ENCODE assay signal across 10 cellular contexts in genomic region chr17:7235693-7236665, GRCh38. TPM values are rescaled to one million over a fixed set of nuclear protein-coding genes. Genes with fewer than 3 reads are reported as not detected.
DNase-seq lines count a peak whose midpoint lies in the region; ATAC-seq and TF ChIP-seq lines count a peak whose summit lies in the region.
"Had no signal": no experiment of that assay in that cellular context is flagged by ENCODE, and none has a peak within 500 bp of the region (broad histone marks: within the 10 kb centered on the region; RNA-seq: fewer than 3 reads in every experiment).

No MANE protein-coding gene starts in this region.

- ATAC-seq in left ventricle myocardium superior (no peak), left cardiac atrium (no peak), GM19395 (IDR thresholded peaks at IDR 0.05; ENCODE audit: unreplicated experiment) (no peak), omental fat pad (ENCODE audit: low FRiP score) (no peak)
- ATAC-seq: right cardiac atrium had no signal

- H3K4me3 Mint-ChIP-seq in activated CD4-positive, alpha-beta memory T cell treated with anti-CD3 and anti-CD28 coated beads, Interleukin-2, amount 10 ng/mL, durations not matched to agents 7 days and 5 days = peak overlapping the region; percentile 1
- H3K4me3 Mint-ChIP-seq in glutamatergic neuron (ENCODE audit: unreplicated experiment) = peak overlapping the region; percentile 87
- H3K4me3 Mint-ChIP-seq in type B pancreatic cell = peak overlapping the region; percentile 100

- POLR2A ChIA-PET in activated CD4-positive, alpha-beta memory T cell treated with anti-CD3 and anti-CD28 coated beads, Interleukin-2, amount 10 ng/mL, durations not matched to agents 7 days and 5 days (lab: Charles Lee) = interaction anchor here (0.9 to 9.1 kb wide), 6 partner anchors 15 to 72 kb away, joined by 3 to 100 read pairs (median 6); partner anchors contain the start of genes ACADVL, CTDNEP1 and DLG4

- H3K9me3 Mint-ChIP-seq in activated CD4-positive, alpha-beta memory T cell treated with anti-CD3 and anti-CD28 coated beads, Interleukin-2, amount 10 ng/mL, durations not matched to agents 7 days and 5 days = no peaks in the 10 kb centered on the region
- peaks cover 30% of the 10 kb centered on the region for H3K9me3 Mint-ChIP-seq in glutamatergic neuron (ENCODE audit: unreplicated experiment)
- H3K9me3 Mint-ChIP-seq in type B pancreatic cell = no peaks in the 10 kb centered on the region

- intact Hi-C loops in left ventricle myocardium superior (cut with micrococcal nuclease) (no loop called here), left cardiac atrium (cut with DNase I) (no loop called here)

- DNase-seq in left ventricle myocardium superior (peak; percentile 27), left cardiac atrium (no peak), glutamatergic neuron (no peak), type B pancreatic cell (ENCODE audit: extremely low spot score, unreplicated experiment) (no peak), AG08396 (ENCODE audit: low spot score) (no peak), omental fat pad (ENCODE audit: low spot score) (no peak)
- no peak for DNase-seq in activated CD4-positive, alpha-beta memory T cell treated with anti-CD3 and anti-CD28 coated beads, Interleukin-2, amount 10 ng/mL, durations not matched to agents 7 days and 5 days
- DNase-seq: NCI-H748 treated with DMSO at 0.1 percent for 48 hours had no signal

- peaks cover 53% of the 10 kb centered on the region for H3K36me3 Mint-ChIP-seq in activated CD4-positive, alpha-beta memory T cell treated with anti-CD3 and anti-CD28 coated beads, Interleukin-2, amount 10 ng/mL, durations not matched to agents 7 days and 5 days (ENCODE audit: low read depth)
- H3K36me3 Mint-ChIP-seq in glutamatergic neuron (ENCODE audit: unreplicated experiment) (peaks cover 9% of the 10 kb centered on the region), type B pancreatic cell (peaks cover 22% of the 10 kb centered on the region)

- TF ChIP-seq CTCF in glutamatergic neuron (IDR thresholded peaks at IDR 0.05; ENCODE audit: partially characterized antibody, unreplicated experiment) (no peak), type B pancreatic cell (conservative IDR thresholded peaks at IDR 0.05) (no peak), omental fat pad (IDR thresholded peaks at IDR 0.05) (no peak)

- CTCF ChIA-PET in activated CD4-positive, alpha-beta memory T cell treated with anti-CD3 and anti-CD28 coated beads, Interleukin-2, amount 10 ng/mL, durations not matched to agents 7 days and 5 days (lab: Charles Lee) = interaction anchor here (6.6 kb wide), 1 partner anchor 15 kb away, joined by 44 read pairs; the partner anchor contains the start of genes ACADVL and DLG4

- H3K4me1 Mint-ChIP-seq in activated CD4-positive, alpha-beta memory T cell treated with anti-CD3 and anti-CD28 coated beads, Interleukin-2, amount 10 ng/mL, durations not matched to agents 7 days and 5 days = peaks cover 65% of the 10 kb centered on the region
- H3K4me1 Mint-ChIP-seq in glutamatergic neuron (ENCODE audit: low read depth, unreplicated experiment) (peaks cover 29% of the 10 kb centered on the region), type B pancreatic cell (ENCODE audit: unreplicated experiment) (peaks cover 40% of the 10 kb centered on the region)

- H3K27ac Mint-ChIP-seq in activated CD4-positive, alpha-beta memory T cell treated with anti-CD3 and anti-CD28 coated beads, Interleukin-2, amount 10 ng/mL, durations not matched to agents 7 days and 5 days = peak overlapping the region; percentile 64
- no peak overlapping the region for H3K27ac Mint-ChIP-seq in glutamatergic neuron (ENCODE audit: unreplicated experiment)
- H3K27ac Mint-ChIP-seq in type B pancreatic cell = peak overlapping the region; percentile 95

- H3K27me3 Mint-ChIP-seq in activated CD4-positive, alpha-beta memory T cell treated with anti-CD3 and anti-CD28 coated beads, Interleukin-2, amount 10 ng/mL, durations not matched to agents 7 days and 5 days = no peaks in the 10 kb centered on the region
- H3K27me3 Mint-ChIP-seq in glutamatergic neuron (ENCODE audit: unreplicated experiment) (peaks cover 26% of the 10 kb centered on the region), type B pancreatic cell (no peaks in the 10 kb centered on the region)

RNA-seq across cellular contexts. Expression of gene DVL2, which starts 1.7 kb away (rescaled TPM):
- 23.5 TPM for total RNA-seq in left ventricle myocardium superior
- total RNA-seq in left cardiac atrium = 10 to 100 TPM; 22.5 to 23.8 TPM
- total RNA-seq in activated CD4-positive, alpha-beta memory T cell treated with anti-CD3 and anti-CD28 coated beads, Interleukin-2, amount 10 ng/mL, durations not matched to agents 7 days and 5 days = 10 to 100 TPM; 47.2 to 49.1 TPM
- 79.1 TPM for total RNA-seq in glutamatergic neuron (ENCODE audit: unreplicated experiment)
- total RNA-seq in type B pancreatic cell (ENCODE audit: low replicate concordance) = 62.8 and 93.9 TPM in 2 replicates
- total RNA-seq in omental fat pad = 10 to 100 TPM; 22.7 to 41.6 (median 23.6) TPM

RNA-seq across cellular contexts. Expression of gene PHF23, which starts 3.3 kb away (rescaled TPM):
- total RNA-seq in left ventricle myocardium superior = 29.4 TPM
- total RNA-seq in left cardiac atrium = 10 to 100 TPM; 18.5 to 27.5 TPM
- total RNA-seq in activated CD4-positive, alpha-beta memory T cell treated with anti-CD3 and anti-CD28 coated beads, Interleukin-2, amount 10 ng/mL, durations not matched to agents 7 days and 5 days = 10 to 100 TPM; 45.9 to 53.1 TPM
- 72.3 TPM for total RNA-seq in glutamatergic neuron (ENCODE audit: unreplicated experiment)
- total RNA-seq in type B pancreatic cell (ENCODE audit: low replicate concordance) = 42.8 and 61.1 TPM in 2 replicates
- total RNA-seq in omental fat pad = 10 to 100 TPM; 22.1 to 43.8 (median 28.9) TPM

RNA-seq across cellular contexts. Expression of gene GABARAP, which starts 6.3 kb away (rescaled TPM):
- total RNA-seq in left ventricle myocardium superior (456 TPM), left cardiac atrium (100 to 1,000 TPM; 459 to 475 TPM), glutamatergic neuron (ENCODE audit: unreplicated experiment) (908 TPM), type B pancreatic cell (ENCODE audit: low replicate concordance) (478 and 570 TPM in 2 replicates), omental fat pad (100 to 1,000 TPM; 316 to 526 (median 376) TPM)
- total RNA-seq in activated CD4-positive, alpha-beta memory T cell treated with anti-CD3 and anti-CD28 coated beads, Interleukin-2, amount 10 ng/mL, durations not matched to agents 7 days and 5 days = 100 to 1,000 TPM; 303 to 313 TPM

RNA-seq across cellular contexts. Expression of gene CTDNEP1, which starts 15.6 kb away (rescaled TPM):
- total RNA-seq in left ventricle myocardium superior (122 TPM), left cardiac atrium (100 to 1,000 TPM; 116 to 118 TPM), glutamatergic neuron (ENCODE audit: unreplicated experiment) (185 TPM), type B pancreatic cell (ENCODE audit: low replicate concordance) (138 and 154 TPM in 2 replicates), omental fat pad (10 to 100 TPM; 47.9 to 66.2 (median 61.8) TPM)
- 100 to 1,000 TPM; 170 to 175 TPM for total RNA-seq in activated CD4-positive, alpha-beta memory T cell treated with anti-CD3 and anti-CD28 coated beads, Interleukin-2, amount 10 ng/mL, durations not matched to agents 7 days and 5 days

RNA-seq across cellular contexts. Expression of gene ELP5, which starts 16.0 kb away (rescaled TPM):
- total RNA-seq in left ventricle myocardium superior (85.3 TPM), left cardiac atrium (10 to 100 TPM; 68.3 to 93.8 TPM), glutamatergic neuron (ENCODE audit: unreplicated experiment) (34.1 TPM), type B pancreatic cell (ENCODE audit: low replicate concordance) (43.1 and 55.7 TPM in 2 replicates), omental fat pad (10 to 100 TPM; 25.9 to 34.5 (median 30.1) TPM)
- total RNA-seq in activated CD4-positive, alpha-beta memory T cell treated with anti-CD3 and anti-CD28 coated beads, Interleukin-2, amount 10 ng/mL, durations not matched to agents 7 days and 5 days = 10 to 100 TPM; 40.4 to 42.1 TPM

Comparison
In these comparisons a context has a peak if more than half of its experiments do, and no peak if none do; other contexts are left out.
1. H3K4me3 Mint-ChIP-seq: peak in every context shown above with its lines; median percentile 100 in type B pancreatic cell; 87 in glutamatergic neuron; 1 in activated CD4-positive, alpha-beta memory T cell treated with anti-CD3 and anti-CD28 coated beads, Interleukin-2, amount 10 ng/mL, durations not matched to agents 7 days and 5 days.